In genomic region chr6:108838101-108838717, GRCh38 we compare ENCODE assay signal across 12 cellular contexts. TPM values are rescaled to one million over a fixed set of nuclear protein-coding genes. Genes with fewer than 3 reads are reported as not detected.
A peak's percentile ranks its signal among the peaks of the same experiment; 100 is the strongest.
DNase-seq lines count a peak whose midpoint lies in the region; ATAC-seq and TF ChIP-seq lines count a peak whose summit lies in the region.
"Had no signal": no experiment of that assay in that cellular context is flagged by ENCODE, and none has a peak within 500 bp of the region (broad histone marks: within the 10 kb centered on the region; RNA-seq: fewer than 3 reads in every experiment).

No MANE protein-coding gene starts in this region.

- DNase-seq in AG04450 (ENCODE audit: low read depth, low spot score) (no peak), HT-29 (ENCODE audit: low spot score) (peak; percentile 43), astrocyte of the cerebellum (ENCODE audit: low read depth) (no peak), kidney glomerular epithelial cell (lab: John Stamatoyannopoulos, UW) (peak; percentile 50), putamen (ENCODE audit: low spot score) (no peak), DMS79 (lab: John Stamatoyannopoulos, UW) (no peak)
- no peak for DNase-seq in activated T-cell treated with anti-CD3 and anti-CD28 coated beads, Interleukin-2, amount 50 U/mL, for 1 hour
- DNase-seq: activated CD8-positive, alpha-beta memory T cell treated with anti-CD3 and anti-CD28 coated beads, Interleukin-2, amount 50 U/mL, for 48 hours; heart right ventricle; NCI-H2081 treated with DMSO at 0.1 percent for 48 hours; stimulated activated CD4-positive, alpha-beta T cell treated with anti-CD3 and anti-CD28 coated beads, Interleukin-4, amount 100 ng/mL, for 24 hours had no signal

- CTCF ChIA-PET in AG04450 (lab: Charles Lee) = interaction anchor here (0.9 to 3.5 kb wide), 3 partner anchors 236 to 296 kb away, joined by 3 to 18 read pairs (median 4); no protein-coding TSS in a partner anchor

- in situ Hi-C loops in astrocyte of the cerebellum (cut with HindIII; ENCODE audit: low sequenced_read_pairs) = no loop called here

- TF ChIP-seq CTCF in AG04450 (IDR thresholded peaks at IDR 0.05; ENCODE audit: low read depth, low read length) = peak; percentile 27
- peak; percentile 53 for TF ChIP-seq CTCF in astrocyte of the cerebellum (IDR thresholded peaks at IDR 0.05; ENCODE audit: low read depth, low read length, missing control alignments)

- no peak overlapping the region for H3K27ac ChIP-seq in AG04450 (ENCODE audit: low read depth, low read length)

- H3K4me3 ChIP-seq in AG04450 (ENCODE audit: low read depth, low read length) (no peak overlapping the region), astrocyte of the cerebellum (ENCODE audit: low read depth, low read length) (no peak overlapping the region)
- H3K4me3 ChIP-seq: heart right ventricle had no signal

- no peaks in the 10 kb centered on the region for H3K27me3 ChIP-seq in AG04450 (ENCODE audit: control insufficient read depth, insufficient read depth, low read length)
- H3K27me3 ChIP-seq: heart right ventricle had no signal

- POLR2A ChIA-PET in AG04450 (lab: Yijun Ruan, JAX) = no interaction called here

- no peaks in the 10 kb centered on the region for H3K9me3 ChIP-seq in AG04450 (ENCODE audit: control insufficient read depth, insufficient read depth, low read length)
- H3K9me3 ChIP-seq: heart right ventricle had no signal

- ATAC-seq in HG02623 (IDR thresholded peaks at IDR 0.05; ENCODE audit: unreplicated experiment) = no peak

RNA-seq across cellular contexts. Expression of gene ARMC2, which starts 10.0 kb away (rescaled TPM):
- polyA plus RNA-seq in AG04450 (2011; rRNA removed) = 4.2 and 5.1 TPM in 2 replicates
- 3.4 and 3.8 TPM in 2 replicates for polyA minus RNA-seq in AG04450 (2011; rRNA and poly(A)+ RNA removed)
- 0.33 and 0.78 TPM in 2 replicates for total RNA-seq in HT-29 (2014; rRNA removed; shearing (Covaris generic))

Comparison
In these comparisons a context has a peak if more than half of its experiments do, and no peak if none do; other contexts are left out.
1. DNase-seq: peak in HT-29 (single experiment) and kidney glomerular epithelial cell (single experiment); none in AG04450 (single experiment), astrocyte of the cerebellum (single experiment), putamen (single experiment), activated T-cell treated with anti-CD3 and anti-CD28 coated beads, Interleukin-2, amount 50 U/mL, for 1 hour (single experiment) and DMS79 (single experiment).